In genomic region chr17:39979865-39980401, GRCh38 we compare ENCODE assay signal across 8 cellular contexts. TPM values are rescaled to one million over a fixed set of nuclear protein-coding genes. Genes with fewer than 3 reads are reported as not detected.
DNase-seq lines count a peak whose midpoint lies in the region; ATAC-seq, FAIRE-seq and TF ChIP-seq lines count a peak whose summit lies in the region.

No MANE protein-coding gene starts in this region.

- H3K27me3 Mint-ChIP-seq in naive thymus-derived CD4-positive, alpha-beta T cell = peaks cover 0 to 14% (median 0%) of the 10 kb centered on the region in 5 donors

- DNase-seq in Daoy (ENCODE audit: low read depth) = peak; percentile 34
- peak; percentile 92 for DNase-seq in KG1 (lab: John Stamatoyannopoulos, UW)
- DNase-seq in SKM-1 treated with dmso at 0.1 percent for 144 hours (lab: John Stamatoyannopoulos, UW; ENCODE audit: unreplicated experiment) = peak; percentile 73
- peak; percentile 35 for DNase-seq in epithelial cell of esophagus (ENCODE audit: low read depth)
- peak in 2 of 9 donors; percentile 17 to 29 for DNase-seq in naive thymus-derived CD4-positive, alpha-beta T cell
- no peak for DNase-seq in central memory CD4-positive, alpha-beta T cell
- no peak for DNase-seq in GM12892 (ENCODE audit: insufficient read length)

- no peak for TF ChIP-seq CTCF in epithelial cell of esophagus (IDR thresholded peaks at IDR 0.05; ENCODE audit: insufficient read depth, low read depth, low read length, missing control alignments)

- H3K4me1 Mint-ChIP-seq in naive thymus-derived CD4-positive, alpha-beta T cell = peaks cover 22 to 46% (median 43%) of the 10 kb centered on the region in 7 donors

- POLR2A ChIA-PET in naive thymus-derived CD4-positive, alpha-beta T cell (lab: Charles Lee) = interaction anchor here (0.6 to 2.9 kb wide), 28 partner anchors 18 to 1111 kb away, joined by 3 to 21 read pairs (median 4); partner anchors contain the start of genes GSDMA, IKZF3, LRRC3C and MED24

- peaks cover 0 to 14% (median 4%) of the 10 kb centered on the region in 3 experiments for H3K36me3 ChIP-seq in naive thymus-derived CD4-positive, alpha-beta T cell (ENCODE audit: control insufficient read depth in 2 of 3, insufficient read depth in 3 of 3, low read length in 3 of 3)

- H3K27me3 ChIP-seq in naive thymus-derived CD4-positive, alpha-beta T cell (ENCODE audit: control insufficient read depth in 2 of 2, insufficient read depth in 2 of 2, low read length in 2 of 2) = no peaks in the 10 kb centered on the region

- peaks cover 0 to 10% (median 4%) of the 10 kb centered on the region in 5 donors for H3K36me3 Mint-ChIP-seq in naive thymus-derived CD4-positive, alpha-beta T cell

- peaks cover 0 to 1% (median 0%) of the 10 kb centered on the region in 11 donors for H3K9me3 Mint-ChIP-seq in naive thymus-derived CD4-positive, alpha-beta T cell

- intact Hi-C loops in naive thymus-derived CD4-positive, alpha-beta T cell (cut with micrococcal nuclease) = loop anchor here (1.0 to 5.0 kb wide), 16 partner anchors 16 to 362 kb away; partner anchors contain the start of genes LRRC3C (in 2 of the 2), MIEN1 (in 2 of the 2), ORMDL3 (in 2 of the 2) and STARD3 (in 2 of the 2)

- peak overlapping the region; percentile 89 to 96 (median 93) for H3K27ac Mint-ChIP-seq in naive thymus-derived CD4-positive, alpha-beta T cell

- peak; percentile 3 for ATAC-seq in GM19463 (IDR thresholded peaks at IDR 0.05; ENCODE audit: unreplicated experiment)
- ATAC-seq in naive thymus-derived CD4-positive, alpha-beta T cell = peak; percentile 4

- H3K9me3 ChIP-seq in naive thymus-derived CD4-positive, alpha-beta T cell (ENCODE audit: control insufficient read depth in 2 of 3, low read length in 3 of 3) = no peaks in the 10 kb centered on the region

- no peak for FAIRE-seq in GM12892 (lab: Jason Lieb, UNC)

- CTCF ChIA-PET in naive thymus-derived CD4-positive, alpha-beta T cell (lab: Charles Lee) = interaction anchor here (0.7 to 4.6 kb wide), 11 partner anchors 16 to 712 kb away, joined by 3 to 41 read pairs (median 3); partner anchors contain the start of genes LRRC3C and ORMDL3

- peak overlapping the region; percentile 77 for H3K27ac ChIP-seq in naive thymus-derived CD4-positive, alpha-beta T cell (ENCODE audit: low read depth, low read length)

- TF ChIP-seq POLR2A in GM12892 (IDR thresholded peaks at IDR 0.05; ENCODE audit: low read depth, low read length) = no peak

- H3K4me3 Mint-ChIP-seq in naive thymus-derived CD4-positive, alpha-beta T cell = peak overlapping the region; percentile 89 to 97 (median 94)

- H3K4me3 ChIP-seq in epithelial cell of esophagus (ENCODE audit: low read length) = peak overlapping the region; percentile 67
- peak overlapping the region; percentile 63 for H3K4me3 ChIP-seq in naive thymus-derived CD4-positive, alpha-beta T cell (ENCODE audit: low read length)

- H3K4me1 ChIP-seq in naive thymus-derived CD4-positive, alpha-beta T cell (ENCODE audit: control insufficient read depth in 2 of 2, insufficient read depth in 2 of 2, low read length in 2 of 2) = peaks cover 17 to 23% of the 10 kb centered on the region in 2 donors

RNA-seq across cellular contexts. Expression of gene PSMD3, which starts 0.7 kb away (rescaled TPM):
- total RNA-seq in Daoy (2014; rRNA removed; shearing (Covaris generic)) = 146 and 185 TPM in 2 replicates
- 100 to 1,000 TPM in 1 of 5 experiments, 10 to 100 TPM in 4; 55.7 to 111 (median 68.9) TPM for total RNA-seq in naive thymus-derived CD4-positive, alpha-beta T cell
- polyA plus RNA-seq in naive thymus-derived CD4-positive, alpha-beta T cell = 10 to 100 TPM; 44.6 to 53.1 TPM
- polyA plus RNA-seq in GM12892 (2012; ENCODE audit: missing spikeins) = 70.5 TPM

RNA-seq across cellular contexts. Expression of gene GSDMA, which starts 17.1 kb away (rescaled TPM):
- total RNA-seq in Daoy (2014; rRNA removed; shearing (Covaris generic)) = not detected in 2 replicates
- total RNA-seq in naive thymus-derived CD4-positive, alpha-beta T cell = 1 to 10 TPM in 1 of 5 experiments, under 1 TPM in 2, not detected in 2; 0.22 to 2.4 (median 0.75) TPM
- polyA plus RNA-seq in naive thymus-derived CD4-positive, alpha-beta T cell = under 1 TPM; 0.61 to 0.69 TPM
- not detected for polyA plus RNA-seq in GM12892 (2012; ENCODE audit: missing spikeins)

RNA-seq across cellular contexts. Expression of gene CSF3, which starts 35.3 kb away (rescaled TPM):
- 0.29 TPM in 1 of 2 replicates, not detected in the other for total RNA-seq in Daoy (2014; rRNA removed; shearing (Covaris generic))
- not detected for total RNA-seq in naive thymus-derived CD4-positive, alpha-beta T cell
- not detected for polyA plus RNA-seq in naive thymus-derived CD4-positive, alpha-beta T cell
- polyA plus RNA-seq in GM12892 (2012; ENCODE audit: missing spikeins) = 0.72 TPM

RNA-seq across cellular contexts. Expression of gene LRRC3C, which starts 52.4 kb away (rescaled TPM):
- total RNA-seq in Daoy (2014; rRNA removed; shearing (Covaris generic)) = not detected in 2 replicates
- total RNA-seq in naive thymus-derived CD4-positive, alpha-beta T cell = under 1 TPM in 1 of 5 experiments, not detected in 4; 0.27 TPM
- polyA plus RNA-seq in naive thymus-derived CD4-positive, alpha-beta T cell = not detected
- polyA plus RNA-seq in GM12892 (2012; ENCODE audit: missing spikeins) = not detected

RNA-seq across cellular contexts. Expression of gene ORMDL3, which starts 52.5 kb away (rescaled TPM):
- total RNA-seq in Daoy (2014; rRNA removed; shearing (Covaris generic)) = 23.3 and 27.1 TPM in 2 replicates
- 100 to 1,000 TPM in 3 of 5 experiments, 10 to 100 TPM in 2; 77.6 to 205 (median 110) TPM for total RNA-seq in naive thymus-derived CD4-positive, alpha-beta T cell
- polyA plus RNA-seq in naive thymus-derived CD4-positive, alpha-beta T cell = 100 to 1,000 TPM; 167 to 197 TPM
- 41.1 TPM for polyA plus RNA-seq in GM12892 (2012; ENCODE audit: missing spikeins)

Comparison
In these comparisons a context has a peak if more than half of its experiments do, and no peak if none do; other contexts are left out.
1. DNase-seq: peak in Daoy (single experiment), KG1 (single experiment), SKM-1 treated with dmso at 0.1 percent for 144 hours (single experiment) and epithelial cell of esophagus (single experiment); none in central memory CD4-positive, alpha-beta T cell (single experiment) and GM12892 (single experiment).